ENCODE assay signal across 14 cellular contexts in the genomic region with DNA sequence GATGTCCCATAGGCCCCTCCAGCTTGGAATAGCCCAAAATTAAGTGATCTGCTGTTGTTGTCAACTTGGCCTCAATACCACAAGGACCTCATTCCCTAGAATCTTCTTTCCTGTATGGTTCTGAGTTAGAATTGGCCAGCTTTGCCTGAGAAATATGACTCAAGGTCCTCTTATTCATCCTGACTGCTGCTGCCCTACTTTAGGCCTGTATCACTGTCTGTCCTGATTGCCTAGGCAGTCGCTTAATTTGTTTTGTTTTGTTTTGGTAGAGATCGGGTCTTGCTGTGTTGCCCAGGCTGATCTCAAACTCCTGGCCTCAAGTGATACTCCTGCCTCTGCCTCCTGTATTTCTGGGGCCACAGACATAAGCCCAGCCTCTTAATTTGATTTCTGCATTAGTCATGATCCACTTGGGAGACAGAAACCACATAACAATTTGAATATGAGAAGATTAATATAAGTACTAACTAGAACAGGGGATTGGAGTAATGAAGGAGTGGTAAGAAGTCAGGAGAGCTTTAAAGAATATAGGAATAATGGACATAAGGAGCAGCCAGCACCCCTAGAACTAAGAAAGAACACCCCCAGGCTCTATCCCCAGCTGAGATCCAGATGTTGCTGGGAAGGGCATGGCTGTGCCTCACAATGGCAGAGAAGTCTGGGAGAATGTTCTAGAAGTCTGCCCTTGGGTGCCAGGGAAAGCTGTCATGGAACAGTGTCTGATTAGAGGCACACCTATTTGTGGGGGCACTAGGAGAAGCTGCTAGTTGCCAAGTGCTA. TPM values are rescaled to one million over a fixed set of nuclear protein-coding genes. Genes with fewer than 3 reads are reported as not detected.
A peak's percentile ranks its signal among the peaks of the same experiment; 100 is the strongest.
DNase-seq lines count a peak whose midpoint lies in the region; ATAC-seq and TF ChIP-seq lines count a peak whose summit lies in the region.
"Had no signal": no experiment of that assay in that cellular context is flagged by ENCODE, and none has a peak within 500 bp of the region (broad histone marks: within the 10 kb centered on the region; RNA-seq: fewer than 3 reads in every experiment).

No MANE protein-coding gene starts in this region.

- no peaks in the 10 kb centered on the region for H3K9me3 Mint-ChIP-seq in activated CD8-positive, alpha-beta T cell treated with anti-CD3 and anti-CD28 coated beads for 36 hours
- no peaks in the 10 kb centered on the region for H3K9me3 Mint-ChIP-seq in type B pancreatic cell

- no peak overlapping the region for H3K14ac ChIP-seq in mesenchymal stem cell (ENCODE audit: low read length in 2 of 2)

- peak overlapping the region; percentile 64 for H3K9ac ChIP-seq in mesenchymal stem cell (ENCODE audit: low read length)

- no peak overlapping the region for H2BK120ac ChIP-seq in mesenchymal stem cell (ENCODE audit: low read depth, low read length)

- H3K27ac Mint-ChIP-seq in activated CD8-positive, alpha-beta T cell treated with anti-CD3 and anti-CD28 coated beads for 36 hours: peak overlapping the region; percentile 58
- H3K27ac Mint-ChIP-seq in type B pancreatic cell: no peak overlapping the region

- no peak overlapping the region for H2AK5ac ChIP-seq in mesenchymal stem cell (ENCODE audit: low read length, severe bottlenecking)

- H4K8ac ChIP-seq in mesenchymal stem cell (ENCODE audit: low read length): no peak overlapping the region

- H2AFZ ChIP-seq in mesenchymal stem cell (ENCODE audit: low read depth, low read length): peak overlapping the region; percentile 47

- POLR2A ChIA-PET in activated CD8-positive, alpha-beta T cell treated with anti-CD3 and anti-CD28 coated beads for 36 hours (lab: Charles Lee): interaction anchor here (0.9 to 1.7 kb wide), 8 partner anchors 8 to 258 kb away, joined by 3 to 10 read pairs (median 4); a partner anchor contains a TSS
- POLR2A ChIA-PET in RWPE1 (lab: Yijun Ruan, JAX; ENCODE audit: low non-redundant PET): no interaction called here

- 100% methylated on average over 2 of the region's 2 CpGs for WGBS in mesenchymal stem cell

- no peaks in the 10 kb centered on the region for H3K27me3 ChIP-seq in mesenchymal stem cell (ENCODE audit: control insufficient read depth in 1 of 2, insufficient read depth in 1 of 2, low read length in 2 of 2)
- H3K27me3 ChIP-seq: heart left ventricle had no signal

- intact Hi-C loops in activated CD8-positive, alpha-beta T cell treated with anti-CD3 and anti-CD28 coated beads for 36 hours (cut with micrococcal nuclease): loop anchor here (1.0 to 10.0 kb wide), 3 partner anchors 58 to 248 kb away; no protein-coding TSS in a partner anchor

- H3K4me3 ChIP-seq in mesenchymal stem cell (ENCODE audit: insufficient read depth in 1 of 2, low read depth in 1 of 2, low read length in 2 of 2): no peak overlapping the region
- H3K4me3 ChIP-seq: heart left ventricle had no signal

- H2BK12ac ChIP-seq in mesenchymal stem cell (ENCODE audit: low read length in 2 of 2): no peak overlapping the region

- H3K27ac ChIP-seq in mesenchymal stem cell (ENCODE audit: low read length, poor library complexity, severe bottlenecking): no peak overlapping the region
- no peak overlapping the region for H3K27ac ChIP-seq in RWPE1
- H3K27ac ChIP-seq: heart left ventricle had no signal

- peaks cover 25% of the 10 kb centered on the region for H3K4me1 Mint-ChIP-seq in activated CD8-positive, alpha-beta T cell treated with anti-CD3 and anti-CD28 coated beads for 36 hours (ENCODE audit: low read depth)
- H3K4me1 Mint-ChIP-seq in type B pancreatic cell (ENCODE audit: unreplicated experiment): peaks cover 5% of the 10 kb centered on the region

- peaks cover 19% of the 10 kb centered on the region for H3K36me3 Mint-ChIP-seq in activated CD8-positive, alpha-beta T cell treated with anti-CD3 and anti-CD28 coated beads for 36 hours (ENCODE audit: low read depth)
- no peaks in the 10 kb centered on the region for H3K36me3 Mint-ChIP-seq in type B pancreatic cell

- no peaks in the 10 kb centered on the region for H3K36me3 ChIP-seq in mesenchymal stem cell (ENCODE audit: control insufficient read depth in 1 of 2, insufficient read depth in 2 of 2, low read depth in 1 of 2, low read length in 2 of 2)
- H3K36me3 ChIP-seq: heart left ventricle had no signal

- CTCF ChIA-PET in activated CD8-positive, alpha-beta T cell treated with anti-CD3 and anti-CD28 coated beads for 36 hours (lab: Charles Lee): interaction anchor here (0.5 to 7.3 kb wide), 76 partner anchors 9 to 493 kb away, joined by 3 to 249 read pairs (median 6); a partner anchor contains a TSS
- CTCF ChIA-PET in RWPE1 (lab: Yijun Ruan, JAX): interaction anchor here (0.5 to 2.0 kb wide), 47 partner anchors 9 to 774 kb away, joined by 3 to 34 read pairs (median 4); a partner anchor contains a TSS

- ATAC-seq in HG02623 (IDR thresholded peaks at IDR 0.05; ENCODE audit: unreplicated experiment) (peak; percentile 23), GM21367 (IDR thresholded peaks at IDR 0.05; ENCODE audit: unreplicated experiment) (no peak)
- peak; percentile 21 for ATAC-seq in activated CD8-positive, alpha-beta T cell treated with anti-CD3 and anti-CD28 coated beads for 36 hours

- no peak overlapping the region for H3K18ac ChIP-seq in mesenchymal stem cell (ENCODE audit: low read depth in 1 of 2, low read length in 2 of 2)

- TF ChIP-seq CTCF in activated CD8-positive, alpha-beta T cell treated with anti-CD3 and anti-CD28 coated beads for 36 hours (IDR thresholded peaks at IDR 0.05): no peak
- TF ChIP-seq CTCF in RWPE1 (conservative IDR thresholded peaks at IDR 0.05; ENCODE audit: low read depth) (no peak), type B pancreatic cell (conservative IDR thresholded peaks at IDR 0.05) (no peak)

- H3K4me2 ChIP-seq in mesenchymal stem cell (ENCODE audit: low read length, poor library complexity, severe bottlenecking): no peak overlapping the region

- DNase-seq in EH (ENCODE audit: low read depth) (peak; percentile 54), mesenchymal stem cell (peak; percentile 12), SW480 (ENCODE audit: low spot score) (no peak), RWPE1 (ENCODE audit: low spot score) (no peak), type B pancreatic cell (ENCODE audit: extremely low spot score, unreplicated experiment) (no peak)
- DNase-seq in activated CD8-positive, alpha-beta T cell treated with anti-CD3 and anti-CD28 coated beads for 36 hours: no peak

- H3K79me1 ChIP-seq in mesenchymal stem cell (replicated peaks; ENCODE audit: low read length, poor library complexity, severe bottlenecking): no peaks in the 10 kb centered on the region

- no peak overlapping the region for H3K23ac ChIP-seq in mesenchymal stem cell (ENCODE audit: low read length in 2 of 2)

- no peak overlapping the region for H4K91ac ChIP-seq in mesenchymal stem cell (ENCODE audit: low read length)

- no peaks in the 10 kb centered on the region for H3K9me3 ChIP-seq in mesenchymal stem cell (ENCODE audit: control insufficient read depth, low read length)

- H3K4ac ChIP-seq in mesenchymal stem cell (ENCODE audit: low read depth in 1 of 2, low read length in 2 of 2): no peak overlapping the region

- no peak overlapping the region for H3K4me3 Mint-ChIP-seq in activated CD8-positive, alpha-beta T cell treated with anti-CD3 and anti-CD28 coated beads for 36 hours
- H3K4me3 Mint-ChIP-seq in type B pancreatic cell: no peak overlapping the region

- no peak overlapping the region for H2BK15ac ChIP-seq in mesenchymal stem cell (ENCODE audit: low read depth, poor library complexity, severe bottlenecking)

- no peak overlapping the region for H2BK5ac ChIP-seq in mesenchymal stem cell (ENCODE audit: low read depth, low read length, poor library complexity, severe bottlenecking)

- H3K4me1 ChIP-seq in mesenchymal stem cell (ENCODE audit: control insufficient read depth, insufficient read depth, low read depth, low read length): peaks cover 17% of the 10 kb centered on the region

- H3K27me3 Mint-ChIP-seq in activated CD8-positive, alpha-beta T cell treated with anti-CD3 and anti-CD28 coated beads for 36 hours: no peaks in the 10 kb centered on the region
- no peaks in the 10 kb centered on the region for H3K27me3 Mint-ChIP-seq in type B pancreatic cell

RNA-seq across cellular contexts. Expression of a gene that starts 4.6 kb away (rescaled TPM):
- not detected for total RNA-seq in activated CD8-positive, alpha-beta T cell treated with anti-CD3 and anti-CD28 coated beads for 36 hours
- not detected for polyA plus RNA-seq in mesenchymal stem cell (2013, experiment 1 of 2)
- not detected for polyA plus RNA-seq in mesenchymal stem cell (2013, experiment 2 of 2)
- total RNA-seq in type B pancreatic cell (ENCODE audit: low replicate concordance): not detected in 2 replicates
- total RNA-seq: aorta, G401, H4, heart left ventricle, occipital lobe, SK-MEL-5 had no signal
- polyA plus RNA-seq: aorta, heart left ventricle had no signal

RNA-seq across cellular contexts. Expression of a gene that starts 29.0 kb away (rescaled TPM):
- under 1 TPM in 1 of 2 experiments, not detected in 1; 0.65 TPM for total RNA-seq in activated CD8-positive, alpha-beta T cell treated with anti-CD3 and anti-CD28 coated beads for 36 hours
- not detected for polyA plus RNA-seq in mesenchymal stem cell (2013, experiment 1 of 2)
- polyA plus RNA-seq in mesenchymal stem cell (2013, experiment 2 of 2): not detected
- not detected in 2 replicates for total RNA-seq in type B pancreatic cell (ENCODE audit: low replicate concordance)
- total RNA-seq: aorta, G401, H4, heart left ventricle, occipital lobe, SK-MEL-5 had no signal
- polyA plus RNA-seq: aorta, heart left ventricle had no signal

RNA-seq across cellular contexts. Expression of a gene that starts 41.9 kb away (rescaled TPM):
- total RNA-seq in activated CD8-positive, alpha-beta T cell treated with anti-CD3 and anti-CD28 coated beads for 36 hours: 10 to 100 TPM; 26.3 to 29.0 TPM
- polyA plus RNA-seq in mesenchymal stem cell (2013, experiment 1 of 2): 9.6 TPM
- 9.1 TPM for polyA plus RNA-seq in mesenchymal stem cell (2013, experiment 2 of 2)
- total RNA-seq in type B pancreatic cell (ENCODE audit: low replicate concordance): 6.5 and 6.6 TPM in 2 replicates

Comparison
In these comparisons a context has a peak if more than half of its experiments do, and no peak if none do; other contexts are left out.
1. DNase-seq: peak in EH (single experiment) and mesenchymal stem cell (single experiment); none in activated CD8-positive, alpha-beta T cell treated with anti-CD3 and anti-CD28 coated beads for 36 hours (single experiment), SW480 (single experiment), RWPE1 (single experiment) and type B pancreatic cell (single experiment).